In the genomic region with DNA sequence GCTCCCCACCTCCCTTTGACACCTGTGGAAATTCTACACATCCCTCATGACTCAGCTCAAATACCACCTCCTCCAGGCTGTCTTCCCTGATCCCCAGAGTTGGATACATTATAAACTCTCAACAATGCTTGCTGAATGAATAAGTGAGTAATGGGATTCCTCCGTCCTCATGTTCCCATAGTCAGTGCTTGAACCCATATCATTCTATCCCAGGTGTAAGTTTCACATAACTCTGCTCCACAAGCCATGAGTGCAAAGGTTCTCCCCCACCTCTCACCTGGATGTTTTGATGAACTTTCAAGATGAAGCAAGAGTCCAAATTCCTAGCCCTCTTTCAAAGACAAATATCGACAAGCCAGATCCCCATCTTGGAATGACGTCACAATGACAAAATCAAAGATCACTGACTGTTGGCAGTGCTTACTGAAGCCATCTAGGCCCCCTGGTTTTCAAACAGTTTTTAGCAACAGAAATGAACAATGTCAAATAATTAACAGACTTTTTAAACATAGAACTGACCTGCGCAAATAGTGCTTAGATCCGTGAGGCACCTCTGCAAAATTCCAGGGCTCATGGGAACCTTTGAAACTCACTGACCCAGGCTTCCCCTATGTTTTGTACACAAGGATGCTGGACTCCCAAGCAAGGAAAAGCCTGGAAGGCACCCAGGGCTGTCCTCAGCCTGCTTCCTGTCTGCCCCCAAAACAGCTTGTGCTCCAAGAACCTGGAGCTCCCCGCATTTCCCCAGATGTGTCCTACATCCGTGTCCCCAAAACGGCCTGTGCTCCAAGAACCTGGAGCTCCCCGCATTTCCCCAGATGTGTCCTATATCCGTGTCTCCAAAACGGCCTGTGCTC, we compare ENCODE assay signal across 23 cellular contexts. TPM values are rescaled to one million over a fixed set of nuclear protein-coding genes. Genes with fewer than 3 reads are reported as not detected.
A peak's percentile ranks its signal among the peaks of the same experiment; 100 is the strongest.
DNase-seq lines count a peak whose midpoint lies in the region; ATAC-seq, FAIRE-seq and TF ChIP-seq lines count a peak whose summit lies in the region.
"Had no signal": no experiment of that assay in that cellular context is flagged by ENCODE, and none has a peak within 500 bp of the region (broad histone marks: within the 10 kb centered on the region; RNA-seq: fewer than 3 reads in every experiment).

No MANE protein-coding gene starts in this region.

- peak overlapping the region; percentile 89; the same call in 1 of the 2 replicates for H3K4me2 ChIP-seq in BLaER1
- no peak overlapping the region for H3K4me2 ChIP-seq in H1 (ENCODE audit: insufficient read depth in 1 of 2, low read depth in 2 of 2, low read length in 2 of 2)
- H3K4me2 ChIP-seq in mesenchymal stem cell (ENCODE audit: low read length, poor library complexity, severe bottlenecking) = no peak overlapping the region

- FAIRE-seq in H1 (lab: Jason Lieb, UNC) = no peak
- FAIRE-seq: D721Med had no signal

- peaks cover 0 to 2% (median 0%) of the 10 kb centered on the region in 5 donors for H3K9me3 Mint-ChIP-seq in CD8-positive, alpha-beta memory T cell
- no peaks in the 10 kb centered on the region for H3K9me3 Mint-ChIP-seq in activated T-cell treated with anti-CD3 and anti-CD28 coated beads, Interleukin-2, amount 50 U/mL, for 72 hours
- H3K9me3 Mint-ChIP-seq: CD4-positive, alpha-beta T cell had no signal

- H2BK15ac ChIP-seq in H1 (ENCODE audit: low read length) = no peak overlapping the region
- H2BK15ac ChIP-seq in mesenchymal stem cell (ENCODE audit: low read depth, poor library complexity, severe bottlenecking) = no peak overlapping the region

- no peak overlapping the region for H3K56ac ChIP-seq in H1 (replicated peaks; ENCODE audit: insufficient read length, low read depth, low read length)

- peaks cover 10 to 21% (median 20%) of the 10 kb centered on the region in 3 donors for H3K4me1 Mint-ChIP-seq in CD8-positive, alpha-beta memory T cell
- peaks cover 26% of the 10 kb centered on the region for H3K4me1 Mint-ChIP-seq in activated T-cell treated with anti-CD3 and anti-CD28 coated beads, Interleukin-2, amount 50 U/mL, for 72 hours (ENCODE audit: low read depth)

- H3K36me3 ChIP-seq in BLaER1 (no peaks in the 10 kb centered on the region), H1 (ENCODE audit: control insufficient read depth in 2 of 4, insufficient read depth in 4 of 4, low read length in 3 of 4) (no peaks in the 10 kb centered on the region), mesenchymal stem cell (ENCODE audit: control insufficient read depth in 1 of 2, insufficient read depth in 2 of 2, low read depth in 1 of 2, low read length in 2 of 2) (no peaks in the 10 kb centered on the region), psoas muscle (ENCODE audit: insufficient read depth in 1 of 2, low read depth in 1 of 2) (no peaks in the 10 kb centered on the region)
- no peaks in the 10 kb centered on the region for H3K36me3 ChIP-seq in CD8-positive, alpha-beta memory T cell (ENCODE audit: insufficient read depth, low read length)

- no peak overlapping the region for H3K23ac ChIP-seq in H1 (ENCODE audit: insufficient read length)
- H3K23ac ChIP-seq in mesenchymal stem cell (ENCODE audit: low read length in 2 of 2) = no peak overlapping the region

- peaks cover 6% of the 10 kb centered on the region; the same call in 1 of the 2 replicates for H3K23me2 ChIP-seq in H1 (ENCODE audit: low read depth, low read length)

- H2BK5ac ChIP-seq in H1 (ENCODE audit: low read depth, low read length) = no peak overlapping the region
- no peak overlapping the region for H2BK5ac ChIP-seq in mesenchymal stem cell (ENCODE audit: low read depth, low read length, poor library complexity, severe bottlenecking)

- H3K14ac ChIP-seq in H1 (ENCODE audit: insufficient read length) (no peak overlapping the region), mesenchymal stem cell (ENCODE audit: low read length in 2 of 2) (no peak overlapping the region)

- H3K4me3 Mint-ChIP-seq in CD8-positive, alpha-beta memory T cell = peak overlapping the region in 1 of 7 donors; percentile 0
- no peak overlapping the region for H3K4me3 Mint-ChIP-seq in activated T-cell treated with anti-CD3 and anti-CD28 coated beads, Interleukin-2, amount 50 U/mL, for 72 hours

- POLR2A ChIA-PET in CD8-positive, alpha-beta memory T cell (lab: Charles Lee) = no interaction called here
- POLR2A ChIA-PET in H1 (lab: Charles Lee; ENCODE audit: partially characterized antibody) = no interaction called here

- ATAC-seq in activated T-cell treated with anti-CD3 and anti-CD28 coated beads, Interleukin-2, amount 50 U/mL, for 72 hours (replicated peaks in 1 of 2) = no peak
- no peak for ATAC-seq in psoas muscle

- H3K9ac ChIP-seq in BLaER1 (no peak overlapping the region), H1 (replicated peaks in 1 of 4; ENCODE audit: extremely low read depth in 1 of 4, low read depth in 3 of 4, low read length in 3 of 4) (no peak overlapping the region), mesenchymal stem cell (ENCODE audit: low read length) (no peak overlapping the region)

- no peak overlapping the region for H2AK5ac ChIP-seq in H1 (ENCODE audit: low read depth, low read length)
- peak overlapping the region; percentile 29 for H2AK5ac ChIP-seq in mesenchymal stem cell (ENCODE audit: low read length, severe bottlenecking)

- intact Hi-C loops in psoas muscle (cut with DNase I) = loop anchor here (2.0 to 10.0 kb wide), 4 partner anchors 45 to 322 kb away; no protein-coding TSS in a partner anchor

- H2BK12ac ChIP-seq in H1 (ENCODE audit: low read depth, low read length) (no peak overlapping the region), mesenchymal stem cell (ENCODE audit: low read length in 2 of 2) (no peak overlapping the region)

- H4K91ac ChIP-seq in H1 (replicated peaks; ENCODE audit: insufficient read length, low read length) (no peak overlapping the region), mesenchymal stem cell (ENCODE audit: low read length) (no peak overlapping the region)

- WGBS in H1 (ENCODE audit: extremely low coverage in 1 of 2, insufficient coverage in 1 of 2, insufficient read length in 1 of 2, insufficient replicate concordance in 2 of 2, low coverage in 1 of 2, low lambda C conversion rate in 2 of 2, missing lambda C conversion rate in 1 of 2), 2 experiments = 93% methylated on average over 11 of the region's 11 CpGs; no CpG with 5 or more reads in 1 of the 2 experiments
- 94% methylated on average over 11 of the region's 11 CpGs for WGBS in mesenchymal stem cell
- 86 to 93% (median 93%) methylated on average over 11 of the region's 11 CpGs for WGBS in psoas muscle, 3 donors

- H3K9me3 ChIP-seq in BLaER1 = no peaks in the 10 kb centered on the region
- H3K9me3 ChIP-seq in CD8-positive, alpha-beta memory T cell (ENCODE audit: low read length) = no peaks in the 10 kb centered on the region
- H3K9me3 ChIP-seq in H1 (ENCODE audit: insufficient read depth in 2 of 2, low read depth in 1 of 2, low read length in 1 of 2) = no peaks in the 10 kb centered on the region
- no peaks in the 10 kb centered on the region for H3K9me3 ChIP-seq in mesenchymal stem cell (ENCODE audit: control insufficient read depth, low read length)
- H3K9me3 ChIP-seq in psoas muscle = no peaks in the 10 kb centered on the region

- H4K8ac ChIP-seq in H1 (ENCODE audit: extremely low read depth, insufficient read depth, low read length) (no peak overlapping the region), mesenchymal stem cell (ENCODE audit: low read length) (no peak overlapping the region)

- no peaks in the 10 kb centered on the region for H4K20me1 ChIP-seq in BLaER1
- no peaks in the 10 kb centered on the region for H4K20me1 ChIP-seq in H1 (replicated peaks in 1 of 2; ENCODE audit: control insufficient read depth in 1 of 2, insufficient read depth in 2 of 2, low read length in 2 of 2)

- H3K27ac Mint-ChIP-seq in CD8-positive, alpha-beta memory T cell = peak overlapping the region in 5 of 8 donors; percentile 4 to 79 (median 48)
- H3K27ac Mint-ChIP-seq in activated T-cell treated with anti-CD3 and anti-CD28 coated beads, Interleukin-2, amount 50 U/mL, for 72 hours = no peak overlapping the region

- CTCF ChIA-PET in CD8-positive, alpha-beta memory T cell (lab: Charles Lee) = no interaction called here
- CTCF ChIA-PET in H1 (lab: Charles Lee; ENCODE audit: partially characterized antibody) = interaction anchor here (0.6 to 9.1 kb wide), 20 partner anchors 9 to 318 kb away, joined by 3 to 211 read pairs (median 4); no protein-coding TSS in a partner anchor

- TF ChIP-seq CTCF in H1 (IDR thresholded peaks at IDR 0.05; ENCODE audit: control extremely low read depth in 1 of 3, insufficient read depth in 1 of 3, low read depth in 1 of 3, low read length in 3 of 3) (no peak), psoas muscle (IDR thresholded peaks at IDR 0.05) (no peak)

- DNase-seq in CD8-positive, alpha-beta memory T cell = no peak
- DNase-seq in H1 (ENCODE audit: low read depth in 1 of 2, low spot score in 2 of 2) (no peak), mesenchymal stem cell (no peak), psoas muscle (no peak), NCI-H1930 (lab: John Stamatoyannopoulos, UW) (no peak)
- DNase-seq in activated CD4-positive, CD25-positive, alpha-beta regulatory T cell (lab: John Stamatoyannopoulos, UW) = no peak
- DNase-seq in activated T-cell treated with anti-CD3 and anti-CD28 coated beads, Interleukin-2, amount 50 U/mL, for 72 hours = no peak
- DNase-seq: ACHN; AML-193; CD4-positive, alpha-beta T cell; DMS79; HCEC 1CT; KG1; NCI-H1436; NCI-H2029 treated with DMSO at 0.1 percent for 48 hours; NCI-H2171 treated with DMSO at 0.1 percent for 48 hours; NCI-H446 treated with DMSO at 0.1 percent for 48 hours; NCI-H748 treated with DMSO at 0.1 percent for 48 hours; RPMI8226; SIG-M5 had no signal

- TF ChIP-seq RAD21 in H1 (IDR thresholded peaks at IDR 0.05 in 1 of 2, conservative IDR thresholded peaks at IDR 0.05 in 1 of 2; ENCODE audit: low read depth in 2 of 2, low read length in 2 of 2) = no peak

- no peak for TF ChIP-seq EP300 in H1 (IDR thresholded peaks at IDR 0.05; ENCODE audit: borderline replicate concordance in 1 of 2, low read depth in 2 of 2, low read length in 2 of 2)

- H3K79me1 ChIP-seq in H1 (ENCODE audit: low read depth, low read length) (0 out of 2 replicates have a peak, but pooled peaks cover 3% of the 10 kb centered on the region), mesenchymal stem cell (replicated peaks; ENCODE audit: low read length, poor library complexity, severe bottlenecking) (no peaks in the 10 kb centered on the region)

- H3K27me3 ChIP-seq in BLaER1 (no peaks in the 10 kb centered on the region), H1 (replicated peaks in 1 of 4; ENCODE audit: control insufficient read depth in 3 of 4, extremely low read depth in 1 of 4, insufficient read depth in 3 of 4, low read length in 3 of 4) (peaks cover 0 to 12% (median 6%) of the 10 kb centered on the region in 4 experiments; a peak in 4 of 7 replicates), mesenchymal stem cell (ENCODE audit: control insufficient read depth in 1 of 2, insufficient read depth in 1 of 2, low read length in 2 of 2) (peaks cover 0 to 37% of the 10 kb centered on the region in 2 experiments), psoas muscle (ENCODE audit: insufficient read depth in 3 of 3, low read length in 2 of 3) (no peaks in the 10 kb centered on the region)
- H3K27me3 ChIP-seq in CD8-positive, alpha-beta memory T cell (ENCODE audit: insufficient read depth, low read length, poor library complexity, severe bottlenecking) = no peaks in the 10 kb centered on the region

- no peaks in the 10 kb centered on the region for H3K36me3 Mint-ChIP-seq in CD8-positive, alpha-beta memory T cell
- no peaks in the 10 kb centered on the region for H3K36me3 Mint-ChIP-seq in activated T-cell treated with anti-CD3 and anti-CD28 coated beads, Interleukin-2, amount 50 U/mL, for 72 hours (ENCODE audit: insufficient read depth in 2 of 2)

- H2BK20ac ChIP-seq in H1 (ENCODE audit: low read length) = peak overlapping the region; percentile 48; the same call in 1 of the 2 replicates

- H2BK120ac ChIP-seq in H1 (replicated peaks; ENCODE audit: low read depth, low read length) = no peak overlapping the region
- H2BK120ac ChIP-seq in mesenchymal stem cell (ENCODE audit: low read depth, low read length) = no peak overlapping the region

- H3K79me2 ChIP-seq in H1 (ENCODE audit: control insufficient read depth in 1 of 2, insufficient read depth in 2 of 2, low read length in 2 of 2) = no peaks in the 10 kb centered on the region

- H3K27ac ChIP-seq in BLaER1 (no peak overlapping the region), H1 (ENCODE audit: low read depth, low read length) (no peak overlapping the region), mesenchymal stem cell (ENCODE audit: low read length, poor library complexity, severe bottlenecking) (no peak overlapping the region), psoas muscle (no peak overlapping the region)
- H3K27ac ChIP-seq in CD8-positive, alpha-beta memory T cell (ENCODE audit: low read depth, low read length) = no peak overlapping the region
- H3K27ac ChIP-seq: HL-60 had no signal

- H4K5ac ChIP-seq in H1 (ENCODE audit: insufficient read length, low read depth, low read length) = no peak overlapping the region

- H3K4ac ChIP-seq in H1 (replicated peaks; ENCODE audit: insufficient read length, low read depth, low read length) (no peak overlapping the region), mesenchymal stem cell (ENCODE audit: low read depth in 1 of 2, low read length in 2 of 2) (no peak overlapping the region)

- H3K4me3 ChIP-seq in BLaER1 (no peak overlapping the region), H1 (ENCODE audit: extremely low read depth in 1 of 4, insufficient read depth in 2 of 4, low read depth in 3 of 4, low read length in 4 of 4) (no peak overlapping the region), mesenchymal stem cell (ENCODE audit: insufficient read depth in 1 of 2, low read depth in 1 of 2, low read length in 2 of 2) (no peak overlapping the region), psoas muscle (no peak overlapping the region)
- no peak overlapping the region for H3K4me3 ChIP-seq in CD8-positive, alpha-beta memory T cell (ENCODE audit: low read length)

- TF ChIP-seq POLR2A in H1 (IDR thresholded peaks at IDR 0.05; ENCODE audit: control extremely low read depth in 1 of 2, low read depth in 2 of 2, low read length in 2 of 2) = no peak

- H3K18ac ChIP-seq in H1 (ENCODE audit: extremely low read depth, low read length) (no peak overlapping the region), mesenchymal stem cell (ENCODE audit: low read depth in 1 of 2, low read length in 2 of 2) (no peak overlapping the region)

- H3K27me3 Mint-ChIP-seq in CD8-positive, alpha-beta memory T cell = peaks cover 0 to 7% of the 10 kb centered on the region in 2 donors
- no peaks in the 10 kb centered on the region for H3K27me3 Mint-ChIP-seq in activated T-cell treated with anti-CD3 and anti-CD28 coated beads, Interleukin-2, amount 50 U/mL, for 72 hours (ENCODE audit: low read depth)
- H3K27me3 Mint-ChIP-seq: CD4-positive, alpha-beta T cell had no signal

- H3K4me1 ChIP-seq in BLaER1 (peaks cover 67% of the 10 kb centered on the region), H1 (replicated peaks in 1 of 4; ENCODE audit: control insufficient read depth in 3 of 4, insufficient read depth in 4 of 4, low read length in 3 of 4) (peaks cover 0 to 12% (median 4%) of the 10 kb centered on the region in 4 experiments; a peak in 5 of 7 replicates), mesenchymal stem cell (ENCODE audit: control insufficient read depth, insufficient read depth, low read depth, low read length) (peaks cover 22% of the 10 kb centered on the region), psoas muscle (peaks cover 23% of the 10 kb centered on the region)
- H3K4me1 ChIP-seq in CD8-positive, alpha-beta memory T cell (ENCODE audit: insufficient read depth, low read length) = peaks cover 15% of the 10 kb centered on the region

- H2AFZ ChIP-seq in H1 (ENCODE audit: low read length) (no peak overlapping the region), mesenchymal stem cell (ENCODE audit: low read depth, low read length) (no peak overlapping the region)

RNA-seq across cellular contexts. Expression of a gene that starts 4.0 kb away (rescaled TPM):
- 1 to 10 TPM; 3.0 to 3.1 TPM for total RNA-seq in CD8-positive, alpha-beta memory T cell
- polyA plus RNA-seq in CD8-positive, alpha-beta memory T cell = 1.8 TPM
- 0.20 and 0.44 TPM in 2 replicates for total RNA-seq in H1 (2021; fragmentation: NEBNext Ultra II Directional; extraction: Animal tissue kit (Norgen Biotek cat#: 25700))
- polyA plus RNA-seq in H1 (2011; rRNA removed) (0.26 and 0.63 TPM in 2 replicates), psoas muscle (1 to 10 TPM in 1 of 3 donors, under 1 TPM in 2; 0.37 to 2.7 (median 0.52) TPM)
- 0.16 TPM for polyA plus RNA-seq in H1 (2011; cell fraction: cytosol; rRNA removed)
- 0.50 TPM for polyA plus RNA-seq in H1 (2011; cell fraction: nucleus; rRNA removed)
- 0.21 to 0.79 TPM (median 0.29 TPM) in 4 replicates for polyA plus RNA-seq in H1 (2012, experiment 1 of 2)
- not detected for polyA plus RNA-seq in H1 (2012, experiment 2 of 2)
- polyA plus RNA-seq in H1 (2013, experiment 1 of 2) = 0.43 TPM
- polyA plus RNA-seq in H1 (2013, experiment 2 of 2) = 0.33 TPM
- polyA minus RNA-seq in H1 (2011; rRNA and poly(A)+ RNA removed) = 0.32 and 0.38 TPM in 2 replicates
- not detected for polyA minus RNA-seq in H1 (2011; cell fraction: cytosol; rRNA and poly(A)+ RNA removed)
- polyA minus RNA-seq in H1 (2011; cell fraction: nucleus; rRNA and poly(A)+ RNA removed) = 3.7 TPM
- 0.33 TPM for polyA plus RNA-seq in mesenchymal stem cell (2013, experiment 1 of 2)
- 0.34 TPM for polyA plus RNA-seq in mesenchymal stem cell (2013, experiment 2 of 2)
- total RNA-seq in activated T-cell treated with anti-CD3 and anti-CD28 coated beads, Interleukin-2, amount 50 U/mL, for 72 hours = 1 to 10 TPM; 1.1 to 1.7 TPM
- total RNA-seq in psoas muscle = 1 to 10 TPM in 3 of 4 donors, under 1 TPM in 1; 0.71 to 2.4 (median 1.5) TPM
